Comparison of ENCODE assay signal across 8 cellular contexts in genomic region chr7:92621641-92622429, GRCh38. TPM values are rescaled to one million over a fixed set of nuclear protein-coding genes. Genes with fewer than 3 reads are reported as not detected.
A peak's percentile ranks its signal among the peaks of the same experiment; 100 is the strongest.
DNase-seq lines count a peak whose midpoint lies in the region; ATAC-seq, FAIRE-seq and TF ChIP-seq lines count a peak whose summit lies in the region.

No MANE protein-coding gene starts in this region.

- no peak for TF ChIP-seq POLR2A in K562 (conservative IDR thresholded peaks at IDR 0.05)
- no peak for TF ChIP-seq POLR2A in spleen (IDR thresholded peaks at IDR 0.05)

- ATAC-seq in HG03439 (IDR thresholded peaks at IDR 0.05; ENCODE audit: unreplicated experiment), result peak; percentile 57
- peak; percentile 48; the same call in 2 of the 3 replicates for ATAC-seq in K562

- no peaks in the 10 kb centered on the region for H4K20me1 ChIP-seq in K562 (replicated peaks; ENCODE audit: control insufficient read depth, insufficient read depth, low read length)

- H3K4me3 Mint-ChIP-seq in activated naive CD4-positive, alpha-beta T cell treated with anti-CD3 and anti-CD28 coated beads, Interleukin-2, amount 50 U/mL, for 24 hours, result peak overlapping the region; percentile 70

- peaks cover 57% of the 10 kb centered on the region for H3K4me1 Mint-ChIP-seq in activated naive CD4-positive, alpha-beta T cell treated with anti-CD3 and anti-CD28 coated beads, Interleukin-2, amount 50 U/mL, for 24 hours

- no peaks in the 10 kb centered on the region for H3K9me3 ChIP-seq in K562 (replicated peaks; ENCODE audit: control insufficient read depth, insufficient read depth, low read depth, low read length)
- no peaks in the 10 kb centered on the region for H3K9me3 ChIP-seq in spleen

- no peak for DNase-seq in activated naive CD4-positive, alpha-beta T cell treated with anti-CD3 and anti-CD28 coated beads, Interleukin-2, amount 50 U/mL, for 16 hours
- no peak for DNase-seq in K562 (ENCODE audit: extremely low read depth in 1 of 4, low spot score in 3 of 4)
- no peak for DNase-seq in spleen
- DNase-seq in D341Med (ENCODE audit: low spot score), result no peak
- DNase-seq in KG1 (lab: John Stamatoyannopoulos, UW), result no peak
- no peak for DNase-seq in ecto neural progenitor cell (ENCODE audit: low spot score)

- H3K79me2 ChIP-seq in K562 (ENCODE audit: control insufficient read depth, insufficient read depth, low read length), result no peaks in the 10 kb centered on the region

- TF ChIP-seq RAD21 in K562 (CRISPR knock-in tag; conservative IDR thresholded peaks at IDR 0.05 in 1 of 2, IDR thresholded peaks at IDR 0.05 in 1 of 2), result no peak

- WGBS in K562 (ENCODE audit: insufficient coverage, low coverage, missing lambda C conversion rate), result 71% methylated on average over 4 of the region's 4 CpGs
- WGBS in spleen, 5 donors, result 59 to 67% (median 64%) methylated on average over 4 of the region's 4 CpGs

- no peak overlapping the region for H3K9ac ChIP-seq in K562 (ENCODE audit: insufficient read depth in 1 of 2, low read depth in 2 of 2, low read length in 2 of 2)

- no peak overlapping the region for H3K4me2 ChIP-seq in K562 (ENCODE audit: insufficient read depth, low read length)

- in situ Hi-C loops in K562 (cut with MboI), result loop anchor here (5.0 kb wide), 1 partner anchor 435 kb away; no protein-coding TSS in a partner anchor

- no peak overlapping the region for H3K27ac ChIP-seq in K562 (ENCODE audit: extremely low read depth, low read depth, low read length)
- peak overlapping the region in 6 of 8 donors; percentile 7 to 62 (median 40) for H3K27ac ChIP-seq in spleen

- CTCF ChIA-PET in K562 (lab: Yijun Ruan, JAX; ENCODE audit: low intra/inter-chr PET ratio), result interaction anchor here (0.7 to 2.5 kb wide), 7 partner anchors 211 to 604 kb away, joined by 3 to 44 read pairs (median 4); partner anchors contain the start of gene HEPACAM2

- H3K36me3 ChIP-seq in K562 (ENCODE audit: control insufficient read depth, insufficient read depth, low read length) (peaks cover 38% of the 10 kb centered on the region), spleen (peaks cover 0 to 14% (median 9%) of the 10 kb centered on the region in 6 donors)

- H3K4me1 ChIP-seq in K562 (replicated peaks in 1 of 2; ENCODE audit: control insufficient read depth in 2 of 2, insufficient read depth in 2 of 2, low read length in 2 of 2) (peaks cover 0 to 3% of the 10 kb centered on the region in 2 experiments; a peak in 1 of 5 replicates), spleen (peaks cover 4 to 33% (median 13%) of the 10 kb centered on the region in 6 donors)

- H3K27me3 Mint-ChIP-seq in activated naive CD4-positive, alpha-beta T cell treated with anti-CD3 and anti-CD28 coated beads, Interleukin-2, amount 50 U/mL, for 24 hours, result no peaks in the 10 kb centered on the region

- intact Hi-C loops in K562 (cut with micrococcal nuclease), result loop anchor here (1.0 to 10.0 kb wide), 7 partner anchors 55 to 603 kb away; partner anchors contain the start of gene HEPACAM2
- intact Hi-C loops in spleen (cut with DNase I; ENCODE audit: low total_unique reads), result loop anchor here (5.0 to 10.0 kb wide), 2 partner anchors 213 to 435 kb away; partner anchors contain the start of gene CDK6

- peak overlapping the region; percentile 95 for H3K27ac Mint-ChIP-seq in activated naive CD4-positive, alpha-beta T cell treated with anti-CD3 and anti-CD28 coated beads, Interleukin-2, amount 50 U/mL, for 24 hours

- H3K4me3 ChIP-seq in K562, result no peak overlapping the region
- H3K4me3 ChIP-seq in spleen, result no peak overlapping the region

- TF ChIP-seq EP300 in K562 (IDR thresholded peaks at IDR 0.05; ENCODE audit: low read length), result no peak

- no peak overlapping the region for H2AFZ ChIP-seq in K562 (ENCODE audit: low read depth, low read length)

- TF ChIP-seq CTCF in K562 (IDR thresholded peaks at IDR 0.05 in 2 of 3, conservative IDR thresholded peaks at IDR 0.05 in 1 of 3; ENCODE audit: insufficient read depth in 2 of 3, low read depth in 1 of 3, low read length in 3 of 3), result no peak
- TF ChIP-seq CTCF in spleen (IDR thresholded peaks at IDR 0.05 in 8 of 11, conservative IDR thresholded peaks at IDR 0.05 in 3 of 11), result no peak

- H3K27me3 ChIP-seq in K562 (ENCODE audit: control insufficient read depth in 2 of 2, insufficient read depth in 2 of 2, low read length in 2 of 2) (no peaks in the 10 kb centered on the region), spleen (replicated peaks in 1 of 7) (no peaks in the 10 kb centered on the region)

- FAIRE-seq in K562 (lab: Jason Lieb, UNC), result no peak

- peaks cover 5% of the 10 kb centered on the region for H3K9me3 Mint-ChIP-seq in activated naive CD4-positive, alpha-beta T cell treated with anti-CD3 and anti-CD28 coated beads, Interleukin-2, amount 50 U/mL, for 24 hours

- POLR2A ChIA-PET in K562 (lab: Yijun Ruan, JAX), result interaction anchor here (0.8 to 1.1 kb wide), 2 partner anchors 9 to 32 kb away, joined by 4 to 6 read pairs; no protein-coding TSS in a partner anchor

- no TSS peak for BruUV-seq in K562 (replicated peaks; lab: Mats Ljungman, UMichigan)

- H3K36me3 Mint-ChIP-seq in activated naive CD4-positive, alpha-beta T cell treated with anti-CD3 and anti-CD28 coated beads, Interleukin-2, amount 50 U/mL, for 24 hours, result peaks cover 23% of the 10 kb centered on the region

- no peaks in the 10 kb centered on the region for H3K9me1 ChIP-seq in K562 (ENCODE audit: control insufficient read depth, insufficient read depth, low read length)

TF ChIP-seq in K562, 482 proteins besides CTCF, POLR2A, EP300 and RAD21:
- TF ChIP-seq L3MBTL2 (IDR thresholded peaks at IDR 0.05), result no peak

RNA-seq across cellular contexts. Expression of gene FAM133B, which starts 31.6 kb away (rescaled TPM):
- total RNA-seq in K562 (2011; cell fraction: chromatin; rRNA removed; ENCODE audit: low replicate concordance), result 21.5 and 103 TPM in 2 replicates
- total RNA-seq in K562 (2011; cell fraction: nucleolus; rRNA removed), result 11.5 and 15.9 TPM in 2 replicates
- 46.5 and 77.0 TPM in 2 replicates for total RNA-seq in K562 (2011; cell fraction: nucleoplasm; rRNA removed)
- total RNA-seq in K562 (2014; rRNA removed) (22.4 and 80.3 TPM in 2 replicates), K562 (2014; rRNA removed; fragmentation: Illumina TruSeq; extraction: Trizol) (58.4 and 67.4 TPM in 2 replicates), K562 (2015; rRNA removed; fragmentation: Illumina TruSeq; extraction: Trizol) (69.1 and 80.4 TPM in 2 replicates), K562 (2021) (29.0 and 30.7 TPM in 2 replicates), spleen (10 to 100 TPM; 24.8 to 37.6 (median 27.4) TPM)
- polyA plus RNA-seq in K562 (2011; rRNA removed) (26.1 and 34.4 TPM in 2 replicates), K562 (2014; fragmentation: Illumina TruSeq; extraction: Trizol) (37.9 and 45.8 TPM in 2 replicates), K562 (2014; fragmentation: Nextera tagmentation; extraction: Ambion mirVana) (10 to 100 TPM; 38.5 to 39.7 TPM), K562 (2014; rRNA removed) (27.5 and 37.0 TPM in 2 replicates), spleen (10 to 100 TPM; 20.0 to 26.3 (median 20.0) TPM)
- 5.4 and 23.7 TPM in 2 replicates for polyA plus RNA-seq in K562 (2011; cell fraction: cytosol; rRNA removed)
- polyA plus RNA-seq in K562 (2011; cell fraction: nucleus; rRNA removed), result 24.3 and 24.9 TPM in 2 replicates
- polyA plus RNA-seq in K562 (2012), result 22.7 and 30.4 TPM in 2 replicates
- 17.5 and 22.7 TPM in 2 replicates for polyA minus RNA-seq in K562 (2011; rRNA and poly(A)+ RNA removed)
- 12.3 and 13.1 TPM in 2 replicates for polyA minus RNA-seq in K562 (2011; cell fraction: cytosol; rRNA and poly(A)+ RNA removed)
- 20.3 and 40.0 TPM in 2 replicates for polyA minus RNA-seq in K562 (2011; cell fraction: nucleus; rRNA and poly(A)+ RNA removed)
